ENCODE assay signal across 7 cellular contexts in genomic region chr1:211632117-211632807, GRCh38. TPM values are rescaled to one million over a fixed set of nuclear protein-coding genes. Genes with fewer than 3 reads are reported as not detected.
DNase-seq lines count a peak whose midpoint lies in the region; ATAC-seq, FAIRE-seq and TF ChIP-seq lines count a peak whose summit lies in the region.

No MANE protein-coding gene starts in this region.

- H3K36me3 ChIP-seq in breast epithelium (no peaks in the 10 kb centered on the region), smooth muscle cell (ENCODE audit: low read depth) (no peaks in the 10 kb centered on the region)

- H3K4me1 ChIP-seq in breast epithelium (peaks cover 0 to 6% of the 10 kb centered on the region in 2 donors), smooth muscle cell (ENCODE audit: low read depth) (peaks cover 16% of the 10 kb centered on the region)

- H3K27ac ChIP-seq in breast epithelium, result peak overlapping the region; percentile 69 to 81
- peak overlapping the region; percentile 33 for H3K27ac ChIP-seq in smooth muscle cell (ENCODE audit: low read depth)

- no peaks in the 10 kb centered on the region for H4K20me1 ChIP-seq in smooth muscle cell (ENCODE audit: low read depth)

- TF ChIP-seq CTCF in breast epithelium (IDR thresholded peaks at IDR 0.05) (no peak), smooth muscle cell (IDR thresholded peaks at IDR 0.05; ENCODE audit: borderline replicate concordance, insufficient read depth, poor library complexity, severe bottlenecking) (no peak)

- intact Hi-C loops in breast epithelium (cut with DNase I; ENCODE audit: low total_unique reads), result no loop called here

- no peak for FAIRE-seq in HTR-8/SVneo (lab: Jason Lieb, UNC)
- no peak for FAIRE-seq in urothelium cell line (lab: Jason Lieb, UNC)

- peaks cover 13% of the 10 kb centered on the region for H3F3A ChIP-seq in smooth muscle cell (ENCODE audit: low read depth)

- H2AFZ ChIP-seq in smooth muscle cell (ENCODE audit: low read depth), result no peak overlapping the region

- H3K27me3 ChIP-seq in breast epithelium (no peaks in the 10 kb centered on the region), smooth muscle cell (ENCODE audit: low read depth) (no peaks in the 10 kb centered on the region)

- H3K4me3 ChIP-seq in breast epithelium, result peak overlapping the region in 2 of 3 donors; percentile 3 to 23
- H3K4me3 ChIP-seq in smooth muscle cell, result no peak overlapping the region

- no peak overlapping the region for H3K4me2 ChIP-seq in smooth muscle cell

- H3K9me3 ChIP-seq in breast epithelium (no peaks in the 10 kb centered on the region), smooth muscle cell (replicated peaks; ENCODE audit: low read depth) (no peaks in the 10 kb centered on the region)

- DNase-seq in breast epithelium (ENCODE audit: low spot score in 2 of 2), result peak in 1 of 2 donors; percentile 28
- DNase-seq in smooth muscle cell (lab: John Stamatoyannopoulos, UW; ENCODE audit: unreplicated experiment), result no peak
- no peak for DNase-seq in HTR-8/SVneo (ENCODE audit: insufficient read length, low spot score)
- no peak for DNase-seq in urothelium cell line (ENCODE audit: low spot score)

- ATAC-seq in GM19452 (IDR thresholded peaks at IDR 0.05; ENCODE audit: unreplicated experiment), result peak; percentile 78
- peak; percentile 59 for ATAC-seq in HG03342 (IDR thresholded peaks at IDR 0.05; ENCODE audit: unreplicated experiment)
- no peak for ATAC-seq in GM18861 (IDR thresholded peaks at IDR 0.05; ENCODE audit: unreplicated experiment)

- no peak for TF ChIP-seq POLR2A in breast epithelium (IDR thresholded peaks at IDR 0.05)

- no peak overlapping the region for H3K9ac ChIP-seq in smooth muscle cell (ENCODE audit: low read depth)

- no peaks in the 10 kb centered on the region for H3K79me2 ChIP-seq in smooth muscle cell (ENCODE audit: low read depth)

- 73% methylated on average over 16 of the region's 16 CpGs for WGBS in smooth muscle cell (ENCODE audit: low lambda C conversion rate)

RNA-seq across cellular contexts. Expression of gene NEK2, which starts 43.2 kb away (rescaled TPM):
- 1 to 10 TPM in 1 of 3 donors, not detected in 2; 1.8 TPM for total RNA-seq in breast epithelium
- total RNA-seq in smooth muscle cell, result 6.8 and 12.6 TPM in 2 replicates
- polyA plus RNA-seq in smooth muscle cell, result 5.8 and 7.2 TPM in 2 replicates

RNA-seq across cellular contexts. Expression of gene SLC30A1, which starts 53.3 kb away (rescaled TPM):
- total RNA-seq in breast epithelium (10 to 100 TPM; 16.1 to 21.2 (median 16.3) TPM), smooth muscle cell (19.0 and 20.6 TPM in 2 replicates)
- polyA plus RNA-seq in smooth muscle cell, result 6.8 and 8.0 TPM in 2 replicates
